ENCODE assay signal across 11 cellular contexts in genomic region chr5:27473300-27474053, GRCh38.
A peak's percentile ranks its signal among the peaks of the same experiment; 100 is the strongest.
DNase-seq lines count a peak whose midpoint lies in the region; ATAC-seq and TF ChIP-seq lines count a peak whose summit lies in the region.
"Had no signal": no experiment of that assay in that cellular context is flagged by ENCODE, and none has a peak within 500 bp of the region (broad histone marks: within the 10 kb centered on the region; RNA-seq: fewer than 3 reads in every experiment).

No MANE protein-coding gene starts in this region.

- peaks cover 14% of the 10 kb centered on the region for H3K27me3 Mint-ChIP-seq in glutamatergic neuron (ENCODE audit: unreplicated experiment)
- H3K27me3 Mint-ChIP-seq: naive B cell had no signal

- H3K27ac ChIP-seq in A673 (ENCODE audit: low read depth, low read length, poor library complexity, severe bottlenecking) = no peak overlapping the region
- peak overlapping the region; percentile 55 for H3K27ac ChIP-seq in GM23248
- H3K27ac ChIP-seq in brain microvascular endothelial cell = no peak overlapping the region
- no peak overlapping the region for H3K27ac ChIP-seq in aorta (ENCODE audit: low read depth in 1 of 2, low read length in 2 of 2)

- H3K4me3 Mint-ChIP-seq in glutamatergic neuron (ENCODE audit: unreplicated experiment) = peak overlapping the region; percentile 97
- H3K4me3 Mint-ChIP-seq: naive B cell had no signal

- peaks cover 14% of the 10 kb centered on the region for H3K9me3 Mint-ChIP-seq in glutamatergic neuron (ENCODE audit: unreplicated experiment)

- no peaks in the 10 kb centered on the region for H4K20me1 ChIP-seq in GM23248 (ENCODE audit: insufficient read depth)

- in situ Hi-C loops in GM23248 (cut with MboI) (no loop called here), brain microvascular endothelial cell (cut with HindIII; ENCODE audit: low pct_ligation_motif_present, low sequenced_read_pairs) (no loop called here)

- no peaks in the 10 kb centered on the region for H3K9me2 ChIP-seq in GM23248 (ENCODE audit: insufficient read depth)

- H3K4me3 ChIP-seq in A673 (ENCODE audit: low read depth, low read length, poor library complexity, severe bottlenecking) (no peak overlapping the region), GM23248 (peak overlapping the region; percentile 65), brain microvascular endothelial cell (ENCODE audit: low read depth, low read length) (no peak overlapping the region), aorta (ENCODE audit: low read length in 2 of 2) (no peak overlapping the region)

- H3K27me3 ChIP-seq in A673 (replicated peaks; ENCODE audit: insufficient read depth, low read depth, low read length, poor library complexity) = no peaks in the 10 kb centered on the region
- H3K27me3 ChIP-seq in GM23248 (replicated peaks; ENCODE audit: insufficient read depth) = no peaks in the 10 kb centered on the region
- no peaks in the 10 kb centered on the region for H3K27me3 ChIP-seq in brain microvascular endothelial cell (replicated peaks)
- no peaks in the 10 kb centered on the region for H3K27me3 ChIP-seq in aorta (ENCODE audit: control insufficient read depth in 1 of 2, insufficient read depth in 2 of 2, low read length in 1 of 2)

- H3K4me1 Mint-ChIP-seq in glutamatergic neuron (ENCODE audit: low read depth, unreplicated experiment) = peaks cover 12% of the 10 kb centered on the region
- H3K4me1 Mint-ChIP-seq: naive B cell had no signal

- H3K4me1 ChIP-seq in A673 (ENCODE audit: insufficient read depth, low read length, poor library complexity, severe bottlenecking) (no peaks in the 10 kb centered on the region), GM23248 (ENCODE audit: insufficient read depth) (no peaks in the 10 kb centered on the region), aorta (ENCODE audit: control insufficient read depth in 1 of 2, insufficient read depth in 2 of 2, low read length in 2 of 2) (no peaks in the 10 kb centered on the region)

- POLR2A ChIA-PET in A673 (lab: Charles Lee; ENCODE audit: low non-redundant PET) = no interaction called here

- 5 to 10% methylated on average over 5 of the region's 5 CpGs for WGBS in GM23248 (ENCODE audit: low coverage in 1 of 2, low lambda C conversion rate in 2 of 2, missing lambda C conversion rate in 2 of 2), 2 experiments
- WGBS in aorta, 2 donors = 70 to 76% methylated on average over 5 of the region's 5 CpGs

- TF ChIP-seq CTCF in A673 (conservative IDR thresholded peaks at IDR 0.05; ENCODE audit: low read depth, low read length) (no peak), glutamatergic neuron (IDR thresholded peaks at IDR 0.05; ENCODE audit: partially characterized antibody, unreplicated experiment) (no peak), brain microvascular endothelial cell (IDR thresholded peaks at IDR 0.05; ENCODE audit: low read depth, low read length, missing control alignments) (no peak)

- peak; percentile 4 for DNase-seq in A673 (ENCODE audit: low spot score)
- peak; percentile 29 for DNase-seq in GM23248
- DNase-seq in OCI-M1 (lab: John Stamatoyannopoulos, UW) = peak; percentile 55
- no peak for DNase-seq in glutamatergic neuron
- DNase-seq in brain microvascular endothelial cell = no peak
- no peak for DNase-seq in 8988T
- no peak for DNase-seq in aorta
- DNase-seq: activated T-cell treated with anti-CD3 and anti-CD28 coated beads for 4 hours; naive B cell; NK-92 treated with Interleukin-12 subunit alpha and Interleukin-12 subunit beta, amount 100 ng/mL, for 24 hours had no signal

- H3K36me3 ChIP-seq in A673 (ENCODE audit: insufficient read depth, low read length, poor library complexity, severe bottlenecking) (no peaks in the 10 kb centered on the region), GM23248 (ENCODE audit: low read depth) (peaks cover 3% of the 10 kb centered on the region; the same call in 1 of the 2 replicates), brain microvascular endothelial cell (replicated peaks) (no peaks in the 10 kb centered on the region), aorta (ENCODE audit: control insufficient read depth in 1 of 2, insufficient read depth in 2 of 2, low read length in 1 of 2) (no peaks in the 10 kb centered on the region)

- peak overlapping the region; percentile 46 for H3K4me2 ChIP-seq in GM23248 (ENCODE audit: unreplicated experiment)

- H3K9me3 ChIP-seq in A673 (ENCODE audit: low read depth, low read length, poor library complexity, severe bottlenecking) (no peaks in the 10 kb centered on the region), GM23248 (ENCODE audit: low read depth) (no peaks in the 10 kb centered on the region), aorta (ENCODE audit: control insufficient read depth, low read length) (peaks cover 4% of the 10 kb centered on the region)

- no peak for ATAC-seq in GM18867 (IDR thresholded peaks at IDR 0.05; ENCODE audit: unreplicated experiment)
- no peak for ATAC-seq in aorta (ENCODE audit: low FRiP score)

- H3K36me3 Mint-ChIP-seq in glutamatergic neuron (ENCODE audit: unreplicated experiment) = peaks cover 34% of the 10 kb centered on the region
- H3K36me3 Mint-ChIP-seq: naive B cell had no signal

- H3F3A ChIP-seq in GM23248 (ENCODE audit: insufficient read depth) = no peaks in the 10 kb centered on the region

- H3K9ac ChIP-seq in GM23248 = peak overlapping the region; percentile 77

- CTCF ChIA-PET in A673 (lab: Charles Lee) = no interaction called here

- H2AFZ ChIP-seq in GM23248 = peak overlapping the region; percentile 58

- no TSS peak for BruUV-seq in A673 (replicated peaks; lab: Mats Ljungman, UMichigan)

- intact Hi-C loops in A673 (cut with micrococcal nuclease; ENCODE audit: unreplicated experiment) = no loop called here
- intact Hi-C loops in aorta (cut with DNase I) = no loop called here

- peak overlapping the region; percentile 99 for H3K27ac Mint-ChIP-seq in glutamatergic neuron (ENCODE audit: unreplicated experiment)
- H3K27ac Mint-ChIP-seq: naive B cell had no signal

- H3K79me2 ChIP-seq in GM23248 (ENCODE audit: insufficient read depth) = 0 out of 2 replicates have a peak, but pooled peaks cover 6% of the 10 kb centered on the region

Comparison
In these comparisons a context has a peak if more than half of its experiments do, and no peak if none do; other contexts are left out.
1. DNase-seq: peak in A673 (single experiment), GM23248 (single experiment) and OCI-M1 (single experiment); none in glutamatergic neuron (single experiment), brain microvascular endothelial cell (single experiment), 8988T (single experiment) and aorta (0 of 2).